ENCODE assay signal across 28 cellular contexts in the genomic region with DNA sequence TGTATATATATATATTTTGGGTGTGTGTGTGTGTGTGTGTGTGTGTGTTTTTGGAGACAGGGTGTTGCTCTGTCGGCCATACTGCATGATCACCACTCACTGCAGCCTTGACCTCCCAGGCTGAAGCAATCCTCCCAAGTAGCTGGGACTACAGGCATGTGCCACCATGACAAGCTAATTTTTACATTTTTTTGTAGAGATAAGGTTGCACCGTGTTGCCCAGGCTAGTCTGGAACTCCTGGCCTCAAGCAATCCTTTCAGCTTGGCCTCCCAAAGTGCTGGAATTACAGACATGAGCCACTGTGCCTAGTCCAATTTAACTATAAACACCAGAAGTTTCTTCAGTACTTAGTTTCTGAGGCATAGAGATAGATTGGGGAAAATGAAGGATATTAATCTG. TPM values are rescaled to one million over a fixed set of nuclear protein-coding genes. Genes with fewer than 3 reads are reported as not detected.
DNase-seq lines count a peak whose midpoint lies in the region; ATAC-seq and TF ChIP-seq lines count a peak whose summit lies in the region.
"Had no signal": no experiment of that assay in that cellular context is flagged by ENCODE, and none has a peak within 500 bp of the region (broad histone marks: within the 10 kb centered on the region; RNA-seq: fewer than 3 reads in every experiment).

No MANE protein-coding gene starts in this region.

- H3K9me3 ChIP-seq in right atrium auricular region (no peaks in the 10 kb centered on the region), right lobe of liver (no peaks in the 10 kb centered on the region), gastrocnemius medialis (no peaks in the 10 kb centered on the region)
- H3K9me3 ChIP-seq: HAP-1, MG63, neutrophil, spleen had no signal

- in situ Hi-C loops in gastrocnemius medialis (cut with MboI; ENCODE audit: low sequenced_read_pairs in 4 of 4) (no loop called here), KBM-7 (cut with MboI; ENCODE audit: low pct_unique_long_range_greater_than_20kb, low sequenced_read_pairs) (no loop called here)

- TF ChIP-seq POLR2A in right lobe of liver (IDR thresholded peaks at IDR 0.05) (no peak), gastrocnemius medialis (IDR thresholded peaks at IDR 0.05) (no peak)

- H3K4me1 ChIP-seq in right atrium auricular region (peaks cover 0 to 39% of the 10 kb centered on the region in 2 donors), right lobe of liver (peaks cover 0 to 13% (median 4%) of the 10 kb centered on the region in 4 donors), gastrocnemius medialis (peaks cover 42 to 53% of the 10 kb centered on the region in 2 donors)
- H3K4me1 ChIP-seq: HAP-1 had no signal

- ATAC-seq in Right ventricle myocardium inferior = no peak
- peak in 1 of 4 donors; percentile 17 for ATAC-seq in right lobe of liver
- no peak for ATAC-seq in gastrocnemius medialis
- no peak for ATAC-seq in HG03045 (IDR thresholded peaks at IDR 0.05; ENCODE audit: unreplicated experiment)
- no peak for ATAC-seq in left colon
- ATAC-seq: activated CD4-positive, alpha-beta T cell treated with anti-CD3 and anti-CD28 coated beads for 36 hours had no signal

- TF ChIP-seq CTCF in right atrium auricular region (IDR thresholded peaks at IDR 0.05) (no peak), right lobe of liver (IDR thresholded peaks at IDR 0.05) (no peak), gastrocnemius medialis (IDR thresholded peaks at IDR 0.05 in 4 of 5, conservative IDR thresholded peaks at IDR 0.05 in 1 of 5) (no peak)

- H3K4me3 ChIP-seq in right atrium auricular region (no peak overlapping the region), right lobe of liver (no peak overlapping the region), gastrocnemius medialis (no peak overlapping the region)
- H3K4me3 ChIP-seq: dorsolateral prefrontal cortex, HAP-1, MG63, spleen had no signal

- H3K36me3 ChIP-seq in right atrium auricular region (no peaks in the 10 kb centered on the region), right lobe of liver (no peaks in the 10 kb centered on the region), gastrocnemius medialis (no peaks in the 10 kb centered on the region)
- H3K36me3 ChIP-seq: HAP-1, MG63, neutrophil, spleen had no signal

- H3K27me3 ChIP-seq in right atrium auricular region (no peaks in the 10 kb centered on the region), right lobe of liver (no peaks in the 10 kb centered on the region), gastrocnemius medialis (no peaks in the 10 kb centered on the region)
- H3K27me3 ChIP-seq: dorsolateral prefrontal cortex, MG63, neutrophil, spleen had no signal

- 70% methylated on average over 2 of the region's 2 CpGs for WGBS in right lobe of liver (ENCODE audit: insufficient coverage, low coverage, low lambda C conversion rate, missing lambda C conversion rate)

- intact Hi-C loops in Right ventricle myocardium inferior (cut with DNase I) = no loop called here
- intact Hi-C loops in right lobe of liver (cut with DNase I) = no loop called here
- intact Hi-C loops in gastrocnemius medialis (cut with DNase I; ENCODE audit: low total_unique reads) = no loop called here
- intact Hi-C loops in left colon (cut with DNase I, micrococcal nuclease) = no loop called here

- H3K27ac ChIP-seq in right atrium auricular region (peak overlapping the region; percentile 67 to 75), right lobe of liver (peak overlapping the region in 2 of 3 donors; percentile 52), gastrocnemius medialis (peak overlapping the region in 3 of 4 donors; percentile 72 to 77 (median 75))
- H3K27ac ChIP-seq: neutrophil had no signal

- DNase-seq in right atrium auricular region (ENCODE audit: low spot score) (no peak), Right ventricle myocardium inferior (ENCODE audit: missing footprints) (no peak), right lobe of liver (no peak), gastrocnemius medialis (no peak), KBM-7 (no peak), left colon (no peak)
- no peak for DNase-seq in activated CD4-positive, alpha-beta T cell treated with anti-CD3 and anti-CD28 coated beads for 1 hour
- DNase-seq: activated CD4-positive, alpha-beta T cell treated with anti-CD3 and anti-CD28 coated beads for 36 hours; activated effector memory CD4-positive, alpha-beta T cell treated with Interleukin-2 at 50 U/mL for 16 hours; activated naive CD8-positive, alpha-beta T cell treated with anti-CD3 and anti-CD28 coated beads for 36 hours; activated T-cell treated with anti-CD3 and anti-CD28 coated beads for 4 hours; CD4-positive, CD25-positive, alpha-beta regulatory T cell; cerebellar nuclear complex; dorsolateral prefrontal cortex; glutamatergic neuron; KG1; kidney glomerular epithelial cell; MG63; NCI-H2081; NCI-H345; RPMI8226; spleen; stimulated activated CD4-positive, alpha-beta T cell treated with anti-CD3 and anti-CD28 coated beads, Interleukin-2, amount 100 ng/mL, for 48 hours; substantia nigra; T-helper 1 cell had no signal

RNA-seq across cellular contexts. Expression of gene LIMS1, which starts 18.3 kb away (rescaled TPM):
- total RNA-seq in right atrium auricular region (100 to 1,000 TPM in 1 of 2 donors, 10 to 100 TPM in 1; 66.7 to 106 TPM), Right ventricle myocardium inferior (84.3 TPM), right lobe of liver (10 to 100 TPM; 15.7 to 33.0 (median 18.7) TPM), gastrocnemius medialis (100 to 1,000 TPM; 147 to 308 (median 224) TPM), left colon (10 to 100 TPM; 28.4 to 33.9 TPM)
